Comparison of ENCODE assay signal across 8 cellular contexts in genomic region chr9:71909887-71910601, GRCh38. TPM values are rescaled to one million over a fixed set of nuclear protein-coding genes. Genes with fewer than 3 reads are reported as not detected.
DNase-seq lines count a peak whose midpoint lies in the region; ATAC-seq and TF ChIP-seq lines count a peak whose summit lies in the region.

No MANE protein-coding gene starts in this region.

- H3K36me3 ChIP-seq in endocrine pancreas (ENCODE audit: control insufficient read depth, insufficient read depth, low read length) = no peaks in the 10 kb centered on the region
- no peaks in the 10 kb centered on the region for H3K36me3 ChIP-seq in lung (ENCODE audit: control insufficient read depth in 2 of 2, insufficient read depth in 2 of 2, low read length in 2 of 2)

- H3K9me3 Mint-ChIP-seq in activated CD4-positive, alpha-beta memory T cell treated with anti-CD3 and anti-CD28 coated beads for 36 hours = no peaks in the 10 kb centered on the region

- H3K4me1 ChIP-seq in endocrine pancreas (ENCODE audit: control insufficient read depth, insufficient read depth, low read length) (peaks cover 10% of the 10 kb centered on the region), lung (ENCODE audit: control insufficient read depth in 2 of 2, insufficient read depth in 2 of 2, low read length in 2 of 2) (peaks cover 7 to 16% of the 10 kb centered on the region in 2 donors)

- peaks cover 6% of the 10 kb centered on the region for H3K36me3 Mint-ChIP-seq in activated CD4-positive, alpha-beta memory T cell treated with anti-CD3 and anti-CD28 coated beads for 36 hours

- H3K27ac Mint-ChIP-seq in activated CD4-positive, alpha-beta memory T cell treated with anti-CD3 and anti-CD28 coated beads for 36 hours = peak overlapping the region; percentile 69

- CTCF ChIA-PET in activated CD4-positive, alpha-beta memory T cell treated with anti-CD3 and anti-CD28 coated beads for 36 hours (lab: Charles Lee) = interaction anchor here (1.0 kb wide), 1 partner anchor 15 kb away, joined by 5 read pairs; no protein-coding TSS in a partner anchor

- 1% methylated on average over 41 of the region's 41 CpGs for WGBS in lung, 2 donors

- H3K4me1 Mint-ChIP-seq in activated CD4-positive, alpha-beta memory T cell treated with anti-CD3 and anti-CD28 coated beads for 36 hours (ENCODE audit: low read depth) = peaks cover 48% of the 10 kb centered on the region

- peak overlapping the region; percentile 97 for H3K4me3 Mint-ChIP-seq in activated CD4-positive, alpha-beta memory T cell treated with anti-CD3 and anti-CD28 coated beads for 36 hours

- no peaks in the 10 kb centered on the region for H3K27me3 Mint-ChIP-seq in activated CD4-positive, alpha-beta memory T cell treated with anti-CD3 and anti-CD28 coated beads for 36 hours

- H3K9ac ChIP-seq in endocrine pancreas (ENCODE audit: control insufficient read depth, insufficient read depth, low read length) = peak overlapping the region; percentile 92

- DNase-seq in D341Med (ENCODE audit: low spot score) (peak; percentile 72), NCI-H1105 (lab: John Stamatoyannopoulos, UW) (peak; percentile 44), lung (ENCODE audit: low spot score) (peak; percentile 49)
- peak; percentile 56 for DNase-seq in activated CD4-positive, alpha-beta memory T cell treated with anti-CD3 and anti-CD28 coated beads for 36 hours
- peak; percentile 18 to 43 for DNase-seq in stimulated activated CD8-positive, alpha-beta memory T cell treated with anti-CD3 and anti-CD28 coated beads, Interleukin-2, amount 100 ng/mL, for 48 hours (ENCODE audit: low read depth in 2 of 2)

- no peak for TF ChIP-seq CTCF in lung (IDR thresholded peaks at IDR 0.05; ENCODE audit: control extremely low read depth, extremely low read depth)

- H3K27ac ChIP-seq in lung (ENCODE audit: low read depth in 1 of 2, low read length in 1 of 2) = peak overlapping the region; percentile 88 to 97

- peak; percentile 25 for ATAC-seq in GM21723 (IDR thresholded peaks at IDR 0.05; ENCODE audit: unreplicated experiment)
- peak; percentile 3 for ATAC-seq in lung (ENCODE audit: insufficient read depth, low FRiP score)
- no peak for ATAC-seq in GM18867 (IDR thresholded peaks at IDR 0.05; ENCODE audit: unreplicated experiment)

- H3K4me3 ChIP-seq in endocrine pancreas (ENCODE audit: control insufficient read depth, insufficient read depth, low read length) (peak overlapping the region; percentile 95), lung (peak overlapping the region; percentile 95)

- H3K27me3 ChIP-seq in endocrine pancreas (ENCODE audit: control insufficient read depth, insufficient read depth, low read length) = no peaks in the 10 kb centered on the region
- no peaks in the 10 kb centered on the region for H3K27me3 ChIP-seq in lung (ENCODE audit: control insufficient read depth, insufficient read depth)

- H3K9me3 ChIP-seq in endocrine pancreas (ENCODE audit: control insufficient read depth, low read length) = no peaks in the 10 kb centered on the region
- no peaks in the 10 kb centered on the region for H3K9me3 ChIP-seq in lung (ENCODE audit: control insufficient read depth in 2 of 2, insufficient read depth in 1 of 2, low read length in 1 of 2)

- intact Hi-C loops in activated CD4-positive, alpha-beta memory T cell treated with anti-CD3 and anti-CD28 coated beads for 36 hours (cut with micrococcal nuclease) = loop anchor here (2.0 to 10.0 kb wide), 10 partner anchors 13 to 1655 kb away; partner anchors contain the start of genes SMC5, TMC1 and ZFAND5

- POLR2A ChIA-PET in activated CD4-positive, alpha-beta memory T cell treated with anti-CD3 and anti-CD28 coated beads for 36 hours (lab: Charles Lee) = interaction anchor here (0.6 kb wide), 1 partner anchor 18 kb away, joined by 3 read pairs; no protein-coding TSS in a partner anchor

RNA-seq across cellular contexts. Expression of gene ABHD17B, which starts 0.9 kb away (rescaled TPM):
- 10 to 100 TPM; 11.4 to 11.7 TPM for total RNA-seq in activated CD4-positive, alpha-beta memory T cell treated with anti-CD3 and anti-CD28 coated beads for 36 hours
- total RNA-seq in lung = 10 to 100 TPM; 17.6 to 37.7 TPM
- polyA plus RNA-seq in lung = 1 to 10 TPM; 3.2 to 10.0 TPM

RNA-seq across cellular contexts. Expression of gene C9orf85, which starts 1.4 kb away (rescaled TPM):
- total RNA-seq in activated CD4-positive, alpha-beta memory T cell treated with anti-CD3 and anti-CD28 coated beads for 36 hours = 1 to 10 TPM; 7.3 to 7.5 TPM
- 10 to 100 TPM in 1 of 2 donors, 1 to 10 TPM in 1; 8.3 to 17.3 TPM for total RNA-seq in lung
- polyA plus RNA-seq in lung = 1 to 10 TPM; 6.1 to 7.4 TPM
